ENCODE assay signal across 8 cellular contexts in the genomic region with DNA sequence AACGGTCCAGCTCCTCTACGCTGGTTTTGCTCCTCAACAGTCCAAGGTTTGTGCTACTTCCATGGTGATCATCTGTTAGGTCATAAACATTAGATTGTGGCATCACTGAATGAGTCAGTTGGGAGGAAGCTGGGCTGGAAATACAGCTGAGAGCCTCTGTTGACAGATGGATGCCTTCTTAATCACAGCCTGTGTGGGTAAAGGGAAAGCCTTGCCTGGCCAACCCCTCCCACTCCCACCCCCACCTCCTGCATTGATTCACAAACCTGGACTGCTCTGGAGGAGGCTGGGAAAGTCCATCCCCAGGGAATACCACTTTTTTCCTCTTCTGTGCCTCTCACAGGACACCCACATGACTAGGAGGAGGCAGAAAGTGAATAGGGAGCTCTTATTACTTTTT.
DNase-seq lines count a peak whose midpoint lies in the region; ATAC-seq and TF ChIP-seq lines count a peak whose summit lies in the region.

No MANE protein-coding gene starts in this region.

- TF ChIP-seq CTCF in AG04449 (IDR thresholded peaks at IDR 0.05; ENCODE audit: insufficient read depth, low read length, missing control alignments): no peak

- no peaks in the 10 kb centered on the region for H3K4me1 Mint-ChIP-seq in stimulated activated naive CD8-positive, alpha-beta T cell treated with anti-CD3 and anti-CD28 coated beads, Interleukin-15, amount 100 ng/mL, for 72 hours

- ATAC-seq in GM18868 (IDR thresholded peaks at IDR 0.05; ENCODE audit: unreplicated experiment): no peak
- no peak for ATAC-seq in stimulated activated naive CD8-positive, alpha-beta T cell treated with anti-CD3 and anti-CD28 coated beads, Interleukin-15, amount 100 ng/mL, for 72 hours

- DNase-seq in AG04449 (ENCODE audit: low read depth, low spot score): peak; percentile 99
- DNase-seq in M059J (ENCODE audit: low read depth): peak; percentile 100
- peak; percentile 81 for DNase-seq in brain pericyte (ENCODE audit: low read depth, low spot score)
- DNase-seq in lung microvascular endothelial cell (ENCODE audit: low read depth in 2 of 2): peak; percentile 92 to 100
- DNase-seq in GF-D8 (lab: John Stamatoyannopoulos, UW): no peak
- no peak for DNase-seq in stimulated activated naive CD8-positive, alpha-beta T cell treated with anti-CD3 and anti-CD28 coated beads, Interleukin-15, amount 100 ng/mL, for 72 hours
- no peak for DNase-seq in stimulated activated CD8-positive, alpha-beta memory T cell treated with anti-CD3 and anti-CD28 coated beads, Interleukin-4, amount 100 ng/mL, for 48 hours

- POLR2A ChIA-PET in AG04449 (lab: Yijun Ruan, JAX): interaction anchor here (1.1 to 2.4 kb wide), 5 partner anchors 16 to 184 kb away, joined by 4 to 26 read pairs (median 7); a partner anchor contains a TSS

- CTCF ChIA-PET in AG04449 (lab: Yijun Ruan, JAX): interaction anchor here (1.4 kb wide), 1 partner anchor 148 kb away, joined by 3 read pairs; no protein-coding TSS in a partner anchor

- H3K9me3 Mint-ChIP-seq in stimulated activated naive CD8-positive, alpha-beta T cell treated with anti-CD3 and anti-CD28 coated beads, Interleukin-15, amount 100 ng/mL, for 72 hours: no peaks in the 10 kb centered on the region

- no peak overlapping the region for H3K27ac Mint-ChIP-seq in stimulated activated naive CD8-positive, alpha-beta T cell treated with anti-CD3 and anti-CD28 coated beads, Interleukin-15, amount 100 ng/mL, for 72 hours

- H3K4me3 ChIP-seq in AG04449 (ENCODE audit: low read depth, low read length): no peak overlapping the region

- H3K27me3 Mint-ChIP-seq in stimulated activated naive CD8-positive, alpha-beta T cell treated with anti-CD3 and anti-CD28 coated beads, Interleukin-15, amount 100 ng/mL, for 72 hours: peaks cover 24% of the 10 kb centered on the region

- H3K4me3 Mint-ChIP-seq in stimulated activated naive CD8-positive, alpha-beta T cell treated with anti-CD3 and anti-CD28 coated beads, Interleukin-15, amount 100 ng/mL, for 72 hours: no peak overlapping the region

Comparison
In these comparisons a context has a peak if more than half of its experiments do, and no peak if none do; other contexts are left out.
1. DNase-seq: peak in AG04449 (single experiment), M059J (single experiment), brain pericyte (single experiment) and lung microvascular endothelial cell (2 of 2); none in GF-D8 (single experiment), stimulated activated naive CD8-positive, alpha-beta T cell treated with anti-CD3 and anti-CD28 coated beads, Interleukin-15, amount 100 ng/mL, for 72 hours (0 of 2) and stimulated activated CD8-positive, alpha-beta memory T cell treated with anti-CD3 and anti-CD28 coated beads, Interleukin-4, amount 100 ng/mL, for 48 hours (single experiment).